In the genomic region with DNA sequence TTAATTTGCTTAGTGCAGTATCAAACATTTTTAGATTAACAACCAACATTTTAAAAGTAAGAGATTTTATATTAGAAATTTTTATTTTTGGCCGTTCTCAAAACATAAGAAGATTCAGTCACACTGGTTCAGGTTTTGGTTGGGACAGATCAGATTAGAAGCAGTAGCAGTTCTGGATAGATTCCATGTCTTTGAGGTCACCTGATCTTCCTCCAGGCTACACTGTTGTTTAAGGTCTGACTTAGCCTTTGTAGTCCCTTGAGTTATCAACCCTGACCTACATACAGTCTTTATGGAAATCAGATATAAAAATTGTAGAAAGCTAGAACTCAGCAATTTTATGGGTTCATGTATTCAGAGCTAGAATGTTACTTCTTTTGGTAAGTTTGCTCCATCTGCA, we compare ENCODE assay signal across 28 cellular contexts.
"Had no signal": no experiment of that assay in that cellular context is flagged by ENCODE, and none has a peak within 500 bp of the region (broad histone marks: within the 10 kb centered on the region; RNA-seq: fewer than 3 reads in every experiment).

No MANE protein-coding gene starts in this region.

- H3K27me3 ChIP-seq: brain microvascular endothelial cell had no signal

- H3K4me3 Mint-ChIP-seq: activated CD4-positive, alpha-beta memory T cell treated with anti-CD3 and anti-CD28 coated beads for 36 hours; activated naive CD4-positive, alpha-beta T cell treated with anti-CD3 and anti-CD28 coated beads for 36 hours; activated naive CD8-positive, alpha-beta T cell; activated T-helper 17 cell treated with anti-CD3 and anti-CD28 coated beads, Interleukin-2, amount 50 U/mL, for 72 hours; T-helper 1 cell treated with Interleukin-12 subunit alpha and Interleukin-12 subunit beta and Interleukin-4 antibody, amounts not matched to agents 30 μg/mL and 1 μg/mL, for 36 hours; WTC11 had no signal

- H3K9me3 ChIP-seq: SJCRH30 had no signal

- H3K4me1 Mint-ChIP-seq: activated T-helper 17 cell treated with anti-CD3 and anti-CD28 coated beads, Interleukin-2, amount 50 U/mL, for 72 hours had no signal

- H3K27ac Mint-ChIP-seq: activated CD4-positive, alpha-beta memory T cell treated with anti-CD3 and anti-CD28 coated beads for 36 hours; activated naive CD4-positive, alpha-beta T cell treated with anti-CD3 and anti-CD28 coated beads for 36 hours; activated naive CD8-positive, alpha-beta T cell; activated T-helper 17 cell treated with anti-CD3 and anti-CD28 coated beads, Interleukin-2, amount 50 U/mL, for 72 hours; T-helper 1 cell treated with Interleukin-12 subunit alpha and Interleukin-12 subunit beta and Interleukin-4 antibody, amounts not matched to agents 30 μg/mL and 1 μg/mL, for 36 hours; WTC11 had no signal

- DNase-seq: activated CD4-positive, alpha-beta memory T cell treated with anti-CD3 and anti-CD28 coated beads for 36 hours; activated CD4-positive, alpha-beta T cell treated with anti-CD3 and anti-CD28 coated beads for 48 hours; activated CD4-positive, CD25-positive, alpha-beta regulatory T cell treated with anti-CD3 and anti-CD28 coated beads, Interleukin-2, amount 50 U/mL, for 72 hours; activated gamma-delta T cell; activated naive CD4-positive, alpha-beta T cell treated with anti-CD3 and anti-CD28 coated beads for 36 hours; activated T-cell treated with anti-CD3 and anti-CD28 coated beads for 4 hours; activated T-cell treated with anti-CD3 and anti-CD28 coated beads, Interleukin-2, amount 50 U/mL, for 48 hours; amygdala; brain microvascular endothelial cell; cerebellar nuclear complex; NCI-H1092; NCI-H1417; NCI-H1930; NCI-H2107; NCI-H2171 treated with DMSO at 0.1 percent for 48 hours; NCI-H226; NCI-H510A; NCI-H69; NK-92 treated with Interleukin-12 subunit alpha and Interleukin-12 subunit beta, amount 100 ng/mL, for 24 hours; OCI-M1; Right ventricle myocardium superior had no signal

- H3K27me3 Mint-ChIP-seq: activated CD4-positive, alpha-beta memory T cell treated with anti-CD3 and anti-CD28 coated beads for 36 hours; activated naive CD8-positive, alpha-beta T cell; activated T-helper 17 cell treated with anti-CD3 and anti-CD28 coated beads, Interleukin-2, amount 50 U/mL, for 72 hours had no signal

- H3K36me3 ChIP-seq: brain microvascular endothelial cell, SJCRH30 had no signal

- H3K4me1 ChIP-seq: SJCRH30 had no signal

- H3K4me3 ChIP-seq: SJCRH30 had no signal

- ATAC-seq: activated T-helper 17 cell treated with anti-CD3 and anti-CD28 coated beads, Interleukin-2, amount 50 U/mL, for 72 hours; Panc1; WTC11 had no signal

- H3K36me3 Mint-ChIP-seq: activated CD4-positive, alpha-beta memory T cell treated with anti-CD3 and anti-CD28 coated beads for 36 hours; activated naive CD8-positive, alpha-beta T cell; WTC11 had no signal

- H3K27ac ChIP-seq: brain microvascular endothelial cell, RWPE1, SJCRH30 had no signal

- H3K9me3 Mint-ChIP-seq: T-helper 1 cell treated with Interleukin-12 subunit alpha and Interleukin-12 subunit beta and Interleukin-4 antibody, amounts not matched to agents 30 μg/mL and 1 μg/mL, for 36 hours; WTC11 had no signal
